Comparison of ENCODE assay signal across 14 cellular contexts in genomic region chr2:163778045-163778753, GRCh38. TPM values are rescaled to one million over a fixed set of nuclear protein-coding genes. Genes with fewer than 3 reads are reported as not detected.
DNase-seq lines count a peak whose midpoint lies in the region; ATAC-seq and TF ChIP-seq lines count a peak whose summit lies in the region.
"Had no signal": no experiment of that assay in that cellular context is flagged by ENCODE, and none has a peak within 500 bp of the region (broad histone marks: within the 10 kb centered on the region; RNA-seq: fewer than 3 reads in every experiment).

No MANE protein-coding gene starts in this region.

- ATAC-seq in HCT116 = peak; percentile 65
- ATAC-seq in Right ventricle myocardium superior (ENCODE audit: poor library complexity) = no peak
- ATAC-seq: left ventricle myocardium superior, psoas muscle had no signal

- CTCF ChIA-PET in HCT116 (lab: Charles Lee) = no interaction called here

- peak overlapping the region; percentile 69 for H3K27ac ChIP-seq in HCT116 (ENCODE audit: low read depth, low read length)
- H3K27ac ChIP-seq: psoas muscle, SK-N-MC had no signal

- no peaks in the 10 kb centered on the region; the same call in 1 of the 2 replicates for H4K20me1 ChIP-seq in HCT116 (ENCODE audit: insufficient read depth)

- no peak for TF ChIP-seq POLR2A in HCT116 (IDR thresholded peaks at IDR 0.05; ENCODE audit: borderline replicate concordance, extremely low read depth, insufficient read depth, insufficient read length)

- TF ChIP-seq RAD21 in HCT116 (IDR thresholded peaks at IDR 0.05; ENCODE audit: low read depth) = no peak

- peaks cover 4% of the 10 kb centered on the region; the same call in 1 of the 2 replicates for H3K9me2 ChIP-seq in HCT116 (ENCODE audit: insufficient read depth)

- H3K4me3 ChIP-seq in HCT116 (replicated peaks in 1 of 2; ENCODE audit: low read depth in 1 of 2, low read length in 2 of 2) = no peak overlapping the region
- H3K4me3 ChIP-seq: psoas muscle, SK-N-MC had no signal

- intact Hi-C loops in HCT116 (cut with micrococcal nuclease) = no loop called here
- intact Hi-C loops in Right ventricle myocardium superior (cut with DNase I) = no loop called here

- RAD21 ChIA-PET in HCT116 (lab: Charles Lee; ENCODE audit: low non-redundant PET in 1 of 2, low total read pairs in 2 of 2, uncharacterized antibody in 2 of 2, unreplicated experiment in 2 of 2) = no interaction called here

- no peaks in the 10 kb centered on the region for H3K79me2 ChIP-seq in HCT116 (ENCODE audit: insufficient read depth, low read length)

- H2AFZ ChIP-seq in HCT116 (ENCODE audit: low read depth, low read length, poor library complexity, severe bottlenecking) = peak overlapping the region; percentile 60

- no peaks in the 10 kb centered on the region for H3K9me3 ChIP-seq in HCT116 (ENCODE audit: control insufficient read depth in 1 of 2, insufficient read depth in 1 of 2, low read depth in 1 of 2, low read length in 2 of 2)
- H3K9me3 ChIP-seq: psoas muscle had no signal

- peaks cover 39 to 53% of the 10 kb centered on the region in 2 experiments for H3K4me1 ChIP-seq in HCT116 (ENCODE audit: control insufficient read depth in 1 of 2, insufficient read depth in 2 of 2, low read length in 2 of 2)
- H3K4me1 ChIP-seq: psoas muscle had no signal

- H3K9ac ChIP-seq in HCT116 (ENCODE audit: low read length) = no peak overlapping the region

- no peaks in the 10 kb centered on the region for H3K36me3 ChIP-seq in HCT116 (ENCODE audit: control insufficient read depth in 1 of 2, insufficient read depth in 2 of 2, low read length in 2 of 2)

- POLR2A ChIA-PET in HCT116 (lab: Charles Lee) = no interaction called here

- BruUV-seq in HCT116 (replicated peaks; lab: Mats Ljungman, UMichigan) = no TSS peak

- TF ChIP-seq CTCF in HCT116 (IDR thresholded peaks at IDR 0.05 in 2 of 3, conservative IDR thresholded peaks at IDR 0.05 in 1 of 3; ENCODE audit: borderline replicate concordance in 1 of 3, insufficient read depth in 1 of 3, low read depth in 2 of 3, low read length in 2 of 3) = no peak

- DNase-seq in 8988T (peak; percentile 13), HCT116 (ENCODE audit: low read depth, low spot score) (peak; percentile 15), amniotic epithelial cell (ENCODE audit: low read depth) (peak; percentile 93), iris pigment epithelial cell (ENCODE audit: low read depth) (peak; percentile 94), NCI-H187 treated with DMSO at 0.1 percent for 48 hours (lab: John Stamatoyannopoulos, UW) (no peak), NCI-H2029 (lab: John Stamatoyannopoulos, UW) (no peak), NCI-H187 (lab: John Stamatoyannopoulos, UW) (no peak), Right ventricle myocardium superior (no peak)
- DNase-seq: AML-193; effector CD8-positive, alpha-beta T cell; left ventricle myocardium superior; NCI-H2171 treated with DMSO at 0.1 percent for 48 hours; psoas muscle had no signal

- H3K4me2 ChIP-seq in HCT116 (ENCODE audit: low read length) = peak overlapping the region; percentile 46

- H3K27me3 ChIP-seq in HCT116 (ENCODE audit: insufficient read depth, low read length) = no peaks in the 10 kb centered on the region

TF ChIP-seq in HCT116, 20 proteins besides CTCF, POLR2A, EP300 and RAD21:
- TF ChIP-seq CBX3 (IDR thresholded peaks at IDR 0.05; ENCODE audit: low read depth) (0 out of 2 replicates have a peak, but pooled peaks have one; percentile 44), POLR2AphosphoS5 (IDR thresholded peaks at IDR 0.05; ENCODE audit: low read depth, low read length) (no peak), SIN3A (IDR thresholded peaks at IDR 0.05; ENCODE audit: low read depth) (0 out of 2 replicates have a peak, but pooled peaks have one; percentile 23), YY1 (IDR thresholded peaks at IDR 0.05; ENCODE audit: extremely low read depth, insufficient replicate concordance, low read depth, low read length) (no peak), ZBTB33 (IDR thresholded peaks at IDR 0.05; ENCODE audit: extremely low read depth, insufficient replicate concordance, low read length) (no peak), EGR1 (IDR thresholded peaks at IDR 0.05; ENCODE audit: low read depth) (no peak), TCF7L2 (IDR thresholded peaks at IDR 0.05; ENCODE audit: borderline replicate concordance, extremely low read depth, insufficient read depth, insufficient read length) (peak; percentile 69), ZFX (IDR thresholded peaks at IDR 0.05) (no peak), CEBPB (IDR thresholded peaks at IDR 0.05; ENCODE audit: low read depth) (peak; percentile 68), SP1 (IDR thresholded peaks at IDR 0.05; ENCODE audit: low read depth) (peak; percentile 72), EZH2 (IDR thresholded peaks at IDR 0.05) (no peak), JUND (IDR thresholded peaks at IDR 0.05) (peak; percentile 54), REST (IDR thresholded peaks at IDR 0.05; ENCODE audit: low read depth) (no peak), MAX (IDR thresholded peaks at IDR 0.05) (peak; percentile 60), ZNF274 (IDR thresholded peaks at IDR 0.05; ENCODE audit: low read depth, low read length) (no peak), FOSL1 (IDR thresholded peaks at IDR 0.05; ENCODE audit: low read depth) (peak; percentile 63), ELF1 (IDR thresholded peaks at IDR 0.05; ENCODE audit: borderline replicate concordance, low read depth) (no peak), SRF (IDR thresholded peaks at IDR 0.05; ENCODE audit: low read depth) (0 out of 2 replicates have a peak, but pooled peaks have one; percentile 24)

RNA-seq across cellular contexts. Expression of gene FIGN, which starts 42.4 kb away (rescaled TPM):
- total RNA-seq in HCT116 (2021; ENCODE audit: unreplicated experiment) (not detected), Right ventricle myocardium superior (13.5 TPM)
- polyA plus RNA-seq in HCT116 (2012) = not detected in 2 replicates

Comparison
In these comparisons a context has a peak if more than half of its experiments do, and no peak if none do; other contexts are left out.
1. DNase-seq: peak in 8988T (single experiment), HCT116 (single experiment), amniotic epithelial cell (single experiment) and iris pigment epithelial cell (single experiment); none in NCI-H187 treated with DMSO at 0.1 percent for 48 hours (single experiment), NCI-H2029 (single experiment), NCI-H187 (0 of 2) and Right ventricle myocardium superior (single experiment).
2. RNA of gene FIGN, which starts 42.4 kb away (total RNA-seq): 13.5 TPM in Right ventricle myocardium superior (single experiment); not detected in HCT116 (single experiment); every median in the first group is over 10 times any median in the second.